In genomic region chr19:49857061-49857833, GRCh38 we compare ENCODE assay signal across 17 cellular contexts. TPM values are rescaled to one million over a fixed set of nuclear protein-coding genes. Genes with fewer than 3 reads are reported as not detected.
DNase-seq lines count a peak whose midpoint lies in the region; ATAC-seq and TF ChIP-seq lines count a peak whose summit lies in the region.
"Had no signal": no experiment of that assay in that cellular context is flagged by ENCODE, and none has a peak within 500 bp of the region (broad histone marks: within the 10 kb centered on the region; RNA-seq: fewer than 3 reads in every experiment).

No MANE protein-coding gene starts in this region.

- 91 to 92% methylated on average over 26 of the region's 26 CpGs for WGBS in heart right ventricle, 2 donors

- H3K27me3 ChIP-seq in cardiac muscle cell: no peaks in the 10 kb centered on the region
- H3K27me3 ChIP-seq in heart right ventricle: no peaks in the 10 kb centered on the region
- H3K27me3 ChIP-seq in RWPE2 (ENCODE audit: insufficient read depth, poor library complexity, severe bottlenecking): no peaks in the 10 kb centered on the region
- no peaks in the 10 kb centered on the region for H3K27me3 ChIP-seq in naive thymus-derived CD4-positive, alpha-beta T cell (ENCODE audit: control insufficient read depth in 2 of 2, insufficient read depth in 2 of 2, low read length in 2 of 2)
- H3K27me3 ChIP-seq: heart left ventricle, MG63 had no signal

- H3K36me3 ChIP-seq in cardiac muscle cell (peaks cover 53% of the 10 kb centered on the region), heart right ventricle (peaks cover 0 to 82% (median 39%) of the 10 kb centered on the region in 9 donors), RWPE2 (ENCODE audit: low read depth) (peaks cover 64% of the 10 kb centered on the region)
- peaks cover 0 to 76% (median 3%) of the 10 kb centered on the region in 3 experiments for H3K36me3 ChIP-seq in naive thymus-derived CD4-positive, alpha-beta T cell (ENCODE audit: control insufficient read depth in 2 of 3, insufficient read depth in 3 of 3, low read length in 3 of 3)

- H3K4me1 ChIP-seq in cardiac muscle cell (ENCODE audit: low read depth): peaks cover 12% of the 10 kb centered on the region
- H3K4me1 ChIP-seq in heart right ventricle: peaks cover 7 to 28% (median 16%) of the 10 kb centered on the region in 9 donors
- peaks cover 7% of the 10 kb centered on the region for H3K4me1 ChIP-seq in RWPE2 (ENCODE audit: insufficient read depth, poor library complexity, severe bottlenecking)
- peaks cover 3 to 7% of the 10 kb centered on the region in 2 donors for H3K4me1 ChIP-seq in naive thymus-derived CD4-positive, alpha-beta T cell (ENCODE audit: control insufficient read depth in 2 of 2, insufficient read depth in 2 of 2, low read length in 2 of 2)

- H3K27me3 Mint-ChIP-seq in naive thymus-derived CD4-positive, alpha-beta T cell: peaks cover 0 to 5% (median 0%) of the 10 kb centered on the region in 5 donors
- H3K27me3 Mint-ChIP-seq: type B pancreatic cell had no signal

- TF ChIP-seq CTCF in cardiac muscle cell (IDR thresholded peaks at IDR 0.05; ENCODE audit: low read depth, low read length) (no peak), heart right ventricle (IDR thresholded peaks at IDR 0.05) (no peak), RWPE2 (IDR thresholded peaks at IDR 0.05; ENCODE audit: poor library complexity, severe bottlenecking) (no peak)

- ATAC-seq in heart right ventricle (no peak), RWPE2 (ENCODE audit: low read depth) (peak; percentile 1; the same call in 1 of the 3 replicates), left lobe of liver (no peak)
- ATAC-seq in naive thymus-derived CD4-positive, alpha-beta T cell: no peak

- peaks cover 0 to 1% (median 0%) of the 10 kb centered on the region in 11 donors for H3K9me3 Mint-ChIP-seq in naive thymus-derived CD4-positive, alpha-beta T cell
- H3K9me3 Mint-ChIP-seq: mesothelial cell of epicardium, type B pancreatic cell had no signal

- no peak overlapping the region for H3K4me3 Mint-ChIP-seq in naive thymus-derived CD4-positive, alpha-beta T cell
- H3K4me3 Mint-ChIP-seq: mesothelial cell of epicardium, type B pancreatic cell had no signal

- DNase-seq in cardiac muscle cell (ENCODE audit: low read depth in 1 of 2, low spot score in 1 of 2) (no peak), heart right ventricle (no peak), RWPE2 (ENCODE audit: low spot score) (no peak), left lobe of liver (ENCODE audit: low spot score) (peak; percentile 47), middle frontal gyrus (ENCODE audit: extremely low spot score, low spot score) (no peak), HCEC 1CT (no peak), putamen (ENCODE audit: low spot score) (no peak)
- no peak for DNase-seq in naive thymus-derived CD4-positive, alpha-beta T cell
- DNase-seq: activated CD4-positive, CD25-positive, alpha-beta regulatory T cell treated with anti-CD3 and anti-CD28 coated beads, Interleukin-2, amount 50 U/mL, for 72 hours; activated naive CD4-positive, alpha-beta T cell treated with anti-CD3 and anti-CD28 coated beads, Interleukin-2, amount 50 U/mL, for 16 hours; MG63; NCI-H2029; T-helper 1 cell had no signal

- POLR2A ChIA-PET in naive thymus-derived CD4-positive, alpha-beta T cell (lab: Charles Lee): interaction anchor here (1.7 kb wide), 1 partner anchor 12 kb away, joined by 6 read pairs; no protein-coding TSS in a partner anchor

- H3K9me3 ChIP-seq in cardiac muscle cell (ENCODE audit: low read depth): no peaks in the 10 kb centered on the region
- no peaks in the 10 kb centered on the region for H3K9me3 ChIP-seq in heart right ventricle
- no peaks in the 10 kb centered on the region for H3K9me3 ChIP-seq in RWPE2 (ENCODE audit: severe bottlenecking)
- H3K9me3 ChIP-seq in naive thymus-derived CD4-positive, alpha-beta T cell (ENCODE audit: control insufficient read depth in 2 of 3, low read length in 3 of 3): no peaks in the 10 kb centered on the region
- H3K9me3 ChIP-seq: heart left ventricle, MG63 had no signal

- H3K27ac ChIP-seq in cardiac muscle cell: peak overlapping the region; percentile 72
- H3K27ac ChIP-seq in heart right ventricle: no peak overlapping the region
- no peak overlapping the region for H3K27ac ChIP-seq in RWPE2 (ENCODE audit: poor library complexity, severe bottlenecking)
- H3K27ac ChIP-seq in naive thymus-derived CD4-positive, alpha-beta T cell (ENCODE audit: low read depth, low read length): no peak overlapping the region
- H3K27ac ChIP-seq: heart left ventricle, skin epidermis had no signal

- peaks cover 10 to 16% (median 11%) of the 10 kb centered on the region in 7 donors for H3K4me1 Mint-ChIP-seq in naive thymus-derived CD4-positive, alpha-beta T cell

- H3K27ac Mint-ChIP-seq in naive thymus-derived CD4-positive, alpha-beta T cell: no peak overlapping the region
- H3K27ac Mint-ChIP-seq: mesothelial cell of epicardium, type B pancreatic cell had no signal

- intact Hi-C loops in heart right ventricle (cut with DNase I): no loop called here
- intact Hi-C loops in naive thymus-derived CD4-positive, alpha-beta T cell (cut with micrococcal nuclease): no loop called here

- H3K4me3 ChIP-seq in cardiac muscle cell: no peak overlapping the region
- H3K4me3 ChIP-seq in heart right ventricle: no peak overlapping the region
- H3K4me3 ChIP-seq in RWPE2 (ENCODE audit: severe bottlenecking): no peak overlapping the region
- H3K4me3 ChIP-seq in naive thymus-derived CD4-positive, alpha-beta T cell (ENCODE audit: low read length): no peak overlapping the region
- H3K4me3 ChIP-seq: heart left ventricle, MG63, skin epidermis had no signal

- H3K36me3 Mint-ChIP-seq in naive thymus-derived CD4-positive, alpha-beta T cell: peaks cover 0 to 11% (median 0%) of the 10 kb centered on the region in 5 donors

- CTCF ChIA-PET in naive thymus-derived CD4-positive, alpha-beta T cell (lab: Charles Lee): no interaction called here

RNA-seq across cellular contexts. Expression of gene PTOV1, which starts 6.3 kb away (rescaled TPM):
- 290 and 380 TPM in 2 replicates for total RNA-seq in cardiac muscle cell
- polyA plus RNA-seq in cardiac muscle cell: 445 and 583 TPM in 2 replicates
- total RNA-seq in heart right ventricle: 100 to 1,000 TPM in 3 of 10 donors, 10 to 100 TPM in 7; 67.8 to 137 (median 90.0) TPM
- 100 to 1,000 TPM; 107 to 220 TPM for polyA plus RNA-seq in heart right ventricle
- 86.0 TPM for total RNA-seq in left lobe of liver
- 100 to 1,000 TPM in 4 of 5 experiments, 10 to 100 TPM in 1; 92.8 to 170 (median 160) TPM for total RNA-seq in naive thymus-derived CD4-positive, alpha-beta T cell
- 10 to 100 TPM; 49.0 to 68.6 TPM for polyA plus RNA-seq in naive thymus-derived CD4-positive, alpha-beta T cell

RNA-seq across cellular contexts. Expression of gene PNKP, which starts 10.1 kb away (rescaled TPM):
- total RNA-seq in cardiac muscle cell (73.8 and 74.5 TPM in 2 replicates), heart right ventricle (10 to 100 TPM; 24.0 to 43.9 (median 34.6) TPM), left lobe of liver (33.7 TPM)
- polyA plus RNA-seq in cardiac muscle cell (69.7 and 98.4 TPM in 2 replicates), heart right ventricle (10 to 100 TPM; 31.8 to 91.7 TPM)
- total RNA-seq in naive thymus-derived CD4-positive, alpha-beta T cell: 100 to 1,000 TPM; 141 to 174 (median 154) TPM
- 10 to 100 TPM; 19.4 to 24.8 TPM for polyA plus RNA-seq in naive thymus-derived CD4-positive, alpha-beta T cell

RNA-seq across cellular contexts. Expression of gene AKT1S1, which starts 19.9 kb away (rescaled TPM):
- total RNA-seq in cardiac muscle cell (27.5 and 36.9 TPM in 2 replicates), heart right ventricle (10 to 100 TPM; 26.0 to 51.9 (median 32.4) TPM), left lobe of liver (27.6 TPM)
- polyA plus RNA-seq in cardiac muscle cell (45.4 and 66.2 TPM in 2 replicates), heart right ventricle (10 to 100 TPM; 42.6 to 48.1 TPM)
- 10 to 100 TPM; 15.9 to 25.7 (median 21.2) TPM for total RNA-seq in naive thymus-derived CD4-positive, alpha-beta T cell
- polyA plus RNA-seq in naive thymus-derived CD4-positive, alpha-beta T cell: 1 to 10 TPM; 4.7 to 5.8 TPM

RNA-seq across cellular contexts. Expression of gene TBC1D17, which starts 20.3 kb away (rescaled TPM):
- 25.4 and 26.8 TPM in 2 replicates for total RNA-seq in cardiac muscle cell
- 38.0 and 52.5 TPM in 2 replicates for polyA plus RNA-seq in cardiac muscle cell
- total RNA-seq in heart right ventricle: 10 to 100 TPM; 40.6 to 57.9 (median 50.6) TPM
- 10 to 100 TPM; 30.4 to 41.7 TPM for polyA plus RNA-seq in heart right ventricle
- 31.7 TPM for total RNA-seq in left lobe of liver
- total RNA-seq in naive thymus-derived CD4-positive, alpha-beta T cell: 100 to 1,000 TPM in 1 of 5 experiments, 10 to 100 TPM in 4; 42.9 to 106 (median 53.0) TPM
- polyA plus RNA-seq in naive thymus-derived CD4-positive, alpha-beta T cell: 10 to 100 TPM; 11.6 to 22.2 TPM

RNA-seq across cellular contexts. Expression of gene MED25, which starts 39.2 kb away (rescaled TPM):
- total RNA-seq in cardiac muscle cell: 68.7 and 83.7 TPM in 2 replicates
- polyA plus RNA-seq in cardiac muscle cell: 69.9 and 73.2 TPM in 2 replicates
- total RNA-seq in heart right ventricle: 100 to 1,000 TPM in 1 of 10 donors, 10 to 100 TPM in 9; 39.7 to 110 (median 54.9) TPM
- polyA plus RNA-seq in heart right ventricle: 100 to 1,000 TPM in 1 of 2 donors, 10 to 100 TPM in 1; 39.5 to 149 TPM
- total RNA-seq in left lobe of liver: 16.5 TPM
- 10 to 100 TPM; 36.8 to 75.2 (median 55.4) TPM for total RNA-seq in naive thymus-derived CD4-positive, alpha-beta T cell
- 10 to 100 TPM; 10.8 to 16.7 TPM for polyA plus RNA-seq in naive thymus-derived CD4-positive, alpha-beta T cell
